ENCODE assay signal across 9 cellular contexts in genomic region chr1:192485692-192486436, GRCh38.
DNase-seq lines count a peak whose midpoint lies in the region; ATAC-seq and TF ChIP-seq lines count a peak whose summit lies in the region.
"Had no signal": no experiment of that assay in that cellular context is flagged by ENCODE, and none has a peak within 500 bp of the region (broad histone marks: within the 10 kb centered on the region; RNA-seq: fewer than 3 reads in every experiment).

No MANE protein-coding gene starts in this region.

- no peak overlapping the region for H3K4me3 Mint-ChIP-seq in naive thymus-derived CD4-positive, alpha-beta T cell
- no peak overlapping the region for H3K4me3 Mint-ChIP-seq in activated CD4-positive, alpha-beta T cell treated with anti-CD3 and anti-CD28 coated beads for 36 hours
- H3K4me3 Mint-ChIP-seq: activated CD4-positive, alpha-beta memory T cell treated with anti-CD3 and anti-CD28 coated beads for 36 hours had no signal

- H3K4me1 Mint-ChIP-seq in naive thymus-derived CD4-positive, alpha-beta T cell = peaks cover 0 to 5% (median 0%) of the 10 kb centered on the region in 7 donors
- peaks cover 6% of the 10 kb centered on the region for H3K4me1 Mint-ChIP-seq in activated CD4-positive, alpha-beta T cell treated with anti-CD3 and anti-CD28 coated beads for 36 hours

- peak; percentile 81 for ATAC-seq in esophagus mucosa
- no peak for ATAC-seq in HG02970 (IDR thresholded peaks at IDR 0.05; ENCODE audit: low FRiP score, unreplicated experiment)
- no peak for ATAC-seq in naive thymus-derived CD4-positive, alpha-beta T cell
- no peak for ATAC-seq in activated CD4-positive, alpha-beta T cell treated with anti-CD3 and anti-CD28 coated beads for 36 hours

- H3K4me1 ChIP-seq in naive thymus-derived CD4-positive, alpha-beta T cell (ENCODE audit: control insufficient read depth in 2 of 2, insufficient read depth in 2 of 2, low read length in 2 of 2) = no peaks in the 10 kb centered on the region

- H3K4me3 ChIP-seq in naive thymus-derived CD4-positive, alpha-beta T cell (ENCODE audit: low read length) = no peak overlapping the region

- intact Hi-C loops in naive thymus-derived CD4-positive, alpha-beta T cell (cut with micrococcal nuclease) = no loop called here
- intact Hi-C loops in activated CD4-positive, alpha-beta T cell treated with anti-CD3 and anti-CD28 coated beads for 36 hours (cut with DNase I, micrococcal nuclease) = no loop called here

- H3K27ac Mint-ChIP-seq in naive thymus-derived CD4-positive, alpha-beta T cell = no peak overlapping the region
- H3K27ac Mint-ChIP-seq in activated CD4-positive, alpha-beta T cell treated with anti-CD3 and anti-CD28 coated beads for 36 hours = no peak overlapping the region
- H3K27ac Mint-ChIP-seq: activated CD4-positive, alpha-beta memory T cell treated with anti-CD3 and anti-CD28 coated beads for 36 hours had no signal

- no peaks in the 10 kb centered on the region for H3K36me3 ChIP-seq in naive thymus-derived CD4-positive, alpha-beta T cell (ENCODE audit: control insufficient read depth in 2 of 3, insufficient read depth in 3 of 3, low read length in 3 of 3)

- peak; percentile 78 for DNase-seq in AG08395 (ENCODE audit: low spot score)
- DNase-seq in NCI-H446 (lab: John Stamatoyannopoulos, UW) = peak; percentile 16 to 65
- DNase-seq in myocyte (ENCODE audit: low read depth) = peak; percentile 95
- DNase-seq in naive thymus-derived CD4-positive, alpha-beta T cell = no peak
- DNase-seq in activated CD4-positive, alpha-beta T cell treated with anti-CD3 and anti-CD28 coated beads for 36 hours = no peak
- DNase-seq in GM10248 (ENCODE audit: extremely low spot score) = no peak
- DNase-seq: activated CD4-positive, alpha-beta memory T cell treated with anti-CD3 and anti-CD28 coated beads for 36 hours had no signal

- POLR2A ChIA-PET in naive thymus-derived CD4-positive, alpha-beta T cell (lab: Charles Lee) = interaction anchor here (0.8 kb wide), 1 partner anchor 9 kb away, joined by 3 read pairs; no protein-coding TSS in a partner anchor
- POLR2A ChIA-PET in activated CD4-positive, alpha-beta T cell treated with anti-CD3 and anti-CD28 coated beads for 36 hours (lab: Charles Lee) = no interaction called here
- POLR2A ChIA-PET in GM10248 (lab: Yijun Ruan, JAX) = no interaction called here

- H3K27me3 ChIP-seq in naive thymus-derived CD4-positive, alpha-beta T cell (ENCODE audit: control insufficient read depth in 2 of 2, insufficient read depth in 2 of 2, low read length in 2 of 2) = no peaks in the 10 kb centered on the region

- peaks cover 0 to 5% (median 0%) of the 10 kb centered on the region in 11 donors for H3K9me3 Mint-ChIP-seq in naive thymus-derived CD4-positive, alpha-beta T cell
- no peaks in the 10 kb centered on the region for H3K9me3 Mint-ChIP-seq in activated CD4-positive, alpha-beta T cell treated with anti-CD3 and anti-CD28 coated beads for 36 hours (ENCODE audit: low read depth)

- H3K9me3 ChIP-seq in naive thymus-derived CD4-positive, alpha-beta T cell (ENCODE audit: control insufficient read depth in 2 of 3, low read length in 3 of 3) = no peaks in the 10 kb centered on the region

- H3K27me3 Mint-ChIP-seq in naive thymus-derived CD4-positive, alpha-beta T cell = peaks cover 0 to 4% (median 0%) of the 10 kb centered on the region in 5 donors
- no peaks in the 10 kb centered on the region for H3K27me3 Mint-ChIP-seq in activated CD4-positive, alpha-beta T cell treated with anti-CD3 and anti-CD28 coated beads for 36 hours
- H3K27me3 Mint-ChIP-seq: activated CD4-positive, alpha-beta memory T cell treated with anti-CD3 and anti-CD28 coated beads for 36 hours had no signal

- peaks cover 0 to 2% (median 0%) of the 10 kb centered on the region in 5 donors for H3K36me3 Mint-ChIP-seq in naive thymus-derived CD4-positive, alpha-beta T cell
- peaks cover 3% of the 10 kb centered on the region for H3K36me3 Mint-ChIP-seq in activated CD4-positive, alpha-beta T cell treated with anti-CD3 and anti-CD28 coated beads for 36 hours (ENCODE audit: low read depth)

- CTCF ChIA-PET in naive thymus-derived CD4-positive, alpha-beta T cell (lab: Charles Lee) = no interaction called here
- CTCF ChIA-PET in activated CD4-positive, alpha-beta T cell treated with anti-CD3 and anti-CD28 coated beads for 36 hours (lab: Charles Lee) = no interaction called here
- CTCF ChIA-PET in GM10248 (lab: Yijun Ruan, JAX) = no interaction called here

- no peak for TF ChIP-seq CTCF in GM10248 (IDR thresholded peaks at IDR 0.05; ENCODE audit: control extremely low read depth, extremely low read depth, low read depth, missing control alignments)

- no peak overlapping the region for H3K27ac ChIP-seq in naive thymus-derived CD4-positive, alpha-beta T cell (ENCODE audit: low read depth, low read length)

Comparison
In these comparisons a context has a peak if more than half of its experiments do, and no peak if none do; other contexts are left out.
1. DNase-seq: peak in AG08395 (single experiment), NCI-H446 (2 of 2) and myocyte (single experiment); none in naive thymus-derived CD4-positive, alpha-beta T cell (0 of 9), activated CD4-positive, alpha-beta T cell treated with anti-CD3 and anti-CD28 coated beads for 36 hours (single experiment) and GM10248 (single experiment).